In genomic region chr4:85142451-85142850, GRCh38 we compare ENCODE assay signal across 22 cellular contexts.
DNase-seq lines count a peak whose midpoint lies in the region; ATAC-seq and TF ChIP-seq lines count a peak whose summit lies in the region.
"Had no signal": no experiment of that assay in that cellular context is flagged by ENCODE, and none has a peak within 500 bp of the region (broad histone marks: within the 10 kb centered on the region; RNA-seq: fewer than 3 reads in every experiment).

No MANE protein-coding gene starts in this region.

- DNase-seq in NCI-H748 treated with DMSO at 0.1 percent for 48 hours (lab: John Stamatoyannopoulos, UW) (no peak), NCI-H1105 treated with DMSO at 0.1 percent for 48 hours (lab: John Stamatoyannopoulos, UW) (no peak), type B pancreatic cell (ENCODE audit: extremely low spot score, unreplicated experiment) (no peak)
- DNase-seq in activated naive CD4-positive, alpha-beta T cell treated with anti-CD3 and anti-CD28 coated beads, Interleukin-2, amount 50 U/mL, for 72 hours (ENCODE audit: low spot score in 2 of 2) = no peak
- DNase-seq: CD4-positive, CD25-positive, alpha-beta regulatory T cell; DMS79; GOT3; HCEC 1CT; KBM-7; NCI-H1092; NCI-H1436 treated with DMSO at 0.1 percent for 48 hours; NCI-H1930; NK-92 treated with Interleukin-12 subunit alpha and Interleukin-12 subunit beta, amount 100 ng/mL, for 24 hours had no signal

- H3K27ac ChIP-seq in BLaER1 treated with 17β-estradiol and CSF1 and Interleukin-3, amounts not matched to agents 10 nM and 100 nM = no peak overlapping the region; a peak in 1 of 22 replicates
- H3K27ac ChIP-seq in OCI-LY3 (ENCODE audit: low read length) = no peak overlapping the region
- H3K27ac ChIP-seq: HL-60 had no signal

- no peak overlapping the region for H3K9ac ChIP-seq in BLaER1 treated with 17β-estradiol and CSF1 and Interleukin-3, amounts not matched to agents 10 nM and 100 nM
- H3K9ac ChIP-seq in OCI-LY3 (ENCODE audit: low read length) = no peak overlapping the region

- no peaks in the 10 kb centered on the region for H3K27me3 ChIP-seq in BLaER1 treated with 17β-estradiol and CSF1 and Interleukin-3, amounts not matched to agents 10 nM and 100 nM
- H3K27me3 ChIP-seq in OCI-LY3 (ENCODE audit: low read depth, low read length) = 0 out of 2 replicates have a peak, but pooled peaks cover 3% of the 10 kb centered on the region

- no peaks in the 10 kb centered on the region for H3K36me3 Mint-ChIP-seq in type B pancreatic cell
- H3K36me3 Mint-ChIP-seq in activated naive CD4-positive, alpha-beta T cell treated with anti-CD3 and anti-CD28 coated beads, Interleukin-2, amount 50 U/mL, for 72 hours = no peaks in the 10 kb centered on the region
- H3K36me3 Mint-ChIP-seq: CD4-positive, CD25-positive, alpha-beta regulatory T cell had no signal

- TF ChIP-seq CTCF in OCI-LY3 (IDR thresholded peaks at IDR 0.05; ENCODE audit: low read depth, low read length) (no peak), type B pancreatic cell (conservative IDR thresholded peaks at IDR 0.05) (no peak)

- ATAC-seq in GM18867 (IDR thresholded peaks at IDR 0.05; ENCODE audit: unreplicated experiment) (peak; percentile 67), HG02798 (IDR thresholded peaks at IDR 0.05; ENCODE audit: poor library complexity, unreplicated experiment) (peak; percentile 43)
- ATAC-seq in activated naive CD4-positive, alpha-beta T cell treated with anti-CD3 and anti-CD28 coated beads, Interleukin-2, amount 50 U/mL, for 72 hours = no peak
- ATAC-seq: HepG2, Panc1, SK-N-SH treated with all-trans-retinoic acid at 6 μM for 48 hours had no signal

- H3K4me3 Mint-ChIP-seq in type B pancreatic cell = no peak overlapping the region
- H3K4me3 Mint-ChIP-seq: B cell; CD4-positive, CD25-positive, alpha-beta regulatory T cell had no signal

- H3K4me3 ChIP-seq in BLaER1 treated with 17β-estradiol and CSF1 and Interleukin-3, amounts not matched to agents 10 nM and 100 nM = no peak overlapping the region
- peak overlapping the region; percentile 9 for H3K4me3 ChIP-seq in OCI-LY3 (ENCODE audit: low read length)

- H3K27me3 Mint-ChIP-seq in type B pancreatic cell = peaks cover 12% of the 10 kb centered on the region
- H3K27me3 Mint-ChIP-seq: CD4-positive, CD25-positive, alpha-beta regulatory T cell had no signal

- peak overlapping the region in 7 of 11 experiments; percentile 4 to 68 (median 19); a peak in 9 of 22 replicates for H3K4me2 ChIP-seq in BLaER1 treated with 17β-estradiol and CSF1 and Interleukin-3, amounts not matched to agents 10 nM and 100 nM
- H3K4me2 ChIP-seq in OCI-LY3 (ENCODE audit: low read length) = peak overlapping the region; percentile 52

- no peak overlapping the region for H2AFZ ChIP-seq in OCI-LY3 (ENCODE audit: low read depth, low read length)

- H3K9me3 Mint-ChIP-seq in type B pancreatic cell = peaks cover 6% of the 10 kb centered on the region
- H3K9me3 Mint-ChIP-seq in activated naive CD4-positive, alpha-beta T cell treated with anti-CD3 and anti-CD28 coated beads, Interleukin-2, amount 50 U/mL, for 72 hours = no peaks in the 10 kb centered on the region

- H3K4me1 Mint-ChIP-seq in type B pancreatic cell (ENCODE audit: unreplicated experiment) = no peaks in the 10 kb centered on the region
- H3K4me1 Mint-ChIP-seq: CD4-positive, CD25-positive, alpha-beta regulatory T cell had no signal

- no peak overlapping the region for H3K27ac Mint-ChIP-seq in type B pancreatic cell
- H3K27ac Mint-ChIP-seq in activated naive CD4-positive, alpha-beta T cell treated with anti-CD3 and anti-CD28 coated beads, Interleukin-2, amount 50 U/mL, for 72 hours = no peak overlapping the region
- H3K27ac Mint-ChIP-seq: B cell; CD4-positive, CD25-positive, alpha-beta regulatory T cell had no signal

- H4K20me1 ChIP-seq in BLaER1 treated with 17β-estradiol and CSF1 and Interleukin-3, amounts not matched to agents 10 nM and 100 nM = no peaks in the 10 kb centered on the region
- H4K20me1 ChIP-seq in OCI-LY3 (ENCODE audit: insufficient read depth, low read length) = no peaks in the 10 kb centered on the region

- H3K79me2 ChIP-seq in OCI-LY3 (ENCODE audit: low read length) = no peaks in the 10 kb centered on the region

- H3K4me1 ChIP-seq in BLaER1 treated with 17β-estradiol and CSF1 and Interleukin-3, amounts not matched to agents 10 nM and 100 nM = peaks cover 0 to 12% (median 6%) of the 10 kb centered on the region in 10 experiments; a peak in 7 of 20 replicates
- H3K4me1 ChIP-seq in OCI-LY3 (ENCODE audit: low read length) = peaks cover 17% of the 10 kb centered on the region

- H3K36me3 ChIP-seq in BLaER1 treated with 17β-estradiol and CSF1 and Interleukin-3, amounts not matched to agents 10 nM and 100 nM = no peaks in the 10 kb centered on the region
- H3K36me3 ChIP-seq in OCI-LY3 (replicated peaks; ENCODE audit: low read depth, low read length) = no peaks in the 10 kb centered on the region

- no peaks in the 10 kb centered on the region for H3K9me3 ChIP-seq in BLaER1 treated with 17β-estradiol and CSF1 and Interleukin-3, amounts not matched to agents 10 nM and 100 nM (replicated peaks in 1 of 11)
- no peaks in the 10 kb centered on the region for H3K9me3 ChIP-seq in OCI-LY3 (ENCODE audit: insufficient read depth, low read length)

Comparison
In these comparisons a context has a peak if more than half of its experiments do, and no peak if none do; other contexts are left out.
1. ATAC-seq: peak in GM18867 (single experiment) and HG02798 (single experiment); none in activated naive CD4-positive, alpha-beta T cell treated with anti-CD3 and anti-CD28 coated beads, Interleukin-2, amount 50 U/mL, for 72 hours (0 of 2).